Comparison of ENCODE assay signal across 13 cellular contexts in genomic region chr9:87556821-87557220, GRCh38. TPM values are rescaled to one million over a fixed set of nuclear protein-coding genes. Genes with fewer than 3 reads are reported as not detected.
A peak's percentile ranks its signal among the peaks of the same experiment; 100 is the strongest.
DNase-seq lines count a peak whose midpoint lies in the region; ATAC-seq and TF ChIP-seq lines count a peak whose summit lies in the region.
"Had no signal": no experiment of that assay in that cellular context is flagged by ENCODE, and none has a peak within 500 bp of the region (broad histone marks: within the 10 kb centered on the region; RNA-seq: fewer than 3 reads in every experiment).

No MANE protein-coding gene starts in this region.

- H3K4me3 ChIP-seq in left ventricle myocardium inferior (no peak overlapping the region), spleen (no peak overlapping the region)
- H3K4me3 ChIP-seq: SK-N-MC had no signal

- H3K9me3 ChIP-seq in left ventricle myocardium inferior (replicated peaks) (no peaks in the 10 kb centered on the region), spleen (no peaks in the 10 kb centered on the region)

- H3K27ac ChIP-seq in left ventricle myocardium inferior (replicated peaks) (no peak overlapping the region), spleen (peak overlapping the region in 5 of 8 donors; percentile 12 to 84 (median 77))
- H3K27ac ChIP-seq: C4-2B, SK-N-MC had no signal

- WGBS in spleen, 5 donors, result 35 to 68% (median 38%) methylated on average over 6 of the region's 6 CpGs

- H3K36me3 ChIP-seq in left ventricle myocardium inferior (no peaks in the 10 kb centered on the region), spleen (no peaks in the 10 kb centered on the region)

- peak in 61 of 76 experiments; percentile 5 to 79 (median 43) for DNase-seq in HUDEP-2 (lab: John Stamatoyannopoulos, UW; ENCODE audit: unreplicated experiment in 76 of 76)
- peak; percentile 43 for DNase-seq in SKM-1 treated with dmso at 0.1 percent for 144 hours (lab: John Stamatoyannopoulos, UW; ENCODE audit: unreplicated experiment)
- peak; percentile 28 for DNase-seq in left ventricle myocardium inferior
- DNase-seq in spleen, result no peak
- DNase-seq in SHP77 treated with DMSO at 0.1 percent for 48 hours (lab: John Stamatoyannopoulos, UW), result no peak
- DNase-seq in NCI-H82 (lab: John Stamatoyannopoulos, UW), result no peak
- DNase-seq in AML-193 (lab: John Stamatoyannopoulos, UW), result no peak
- DNase-seq: activated B cell treated with CpG ODN at 0.5 μM for 24 hours; activated naive CD4-positive, alpha-beta T cell treated with anti-CD3 and anti-CD28 coated beads for 36 hours; stimulated activated CD4-positive, alpha-beta T cell treated with anti-CD3 and anti-CD28 coated beads, Interleukin-4, amount 100 ng/mL, for 24 hours had no signal

- TF ChIP-seq CTCF in left ventricle myocardium inferior (IDR thresholded peaks at IDR 0.05; ENCODE audit: borderline replicate concordance) (no peak), spleen (IDR thresholded peaks at IDR 0.05 in 8 of 11, conservative IDR thresholded peaks at IDR 0.05 in 3 of 11) (no peak)

- peaks cover 12% of the 10 kb centered on the region for H3K4me1 ChIP-seq in left ventricle myocardium inferior
- peaks cover 0 to 46% (median 16%) of the 10 kb centered on the region in 6 donors for H3K4me1 ChIP-seq in spleen

- no peak for ATAC-seq in GM18873 (IDR thresholded peaks at IDR 0.05; ENCODE audit: low FRiP score, unreplicated experiment)

- no peaks in the 10 kb centered on the region for H3K27me3 ChIP-seq in left ventricle myocardium inferior (ENCODE audit: low read depth)
- H3K27me3 ChIP-seq in spleen (replicated peaks in 1 of 7), result peaks cover 0 to 2% (median 0%) of the 10 kb centered on the region in 7 donors

- TF ChIP-seq POLR2A in spleen (IDR thresholded peaks at IDR 0.05), result no peak

- intact Hi-C loops in left ventricle myocardium inferior (cut with micrococcal nuclease), result no loop called here
- intact Hi-C loops in spleen (cut with DNase I; ENCODE audit: low total_unique reads), result no loop called here

RNA-seq across cellular contexts. Expression of gene DAPK1, which starts 59.2 kb away (rescaled TPM):
- total RNA-seq in left ventricle myocardium inferior (5.5 TPM), spleen (100 to 1,000 TPM in 6 of 7 donors, 10 to 100 TPM in 1; 81.9 to 126 (median 110) TPM)
- polyA plus RNA-seq in spleen, result 10 to 100 TPM in 1 of 3 donors, 1 to 10 TPM in 2; 6.4 to 15.4 (median 8.0) TPM

Comparison
In these comparisons a context has a peak if more than half of its experiments do, and no peak if none do; other contexts are left out.
1. DNase-seq: peak in HUDEP-2 (61 of 76), SKM-1 treated with dmso at 0.1 percent for 144 hours (single experiment) and left ventricle myocardium inferior (single experiment); none in spleen (single experiment), SHP77 treated with DMSO at 0.1 percent for 48 hours (single experiment), NCI-H82 (single experiment) and AML-193 (0 of 2).
2. RNA of gene DAPK1, which starts 59.2 kb away (total RNA-seq): 81.9 to 126 TPM in spleen; 5.5 TPM in left ventricle myocardium inferior (single experiment); every median in the first group is over 10 times any median in the second.